Comparison of ENCODE assay signal across 16 cellular contexts in the genomic region with DNA sequence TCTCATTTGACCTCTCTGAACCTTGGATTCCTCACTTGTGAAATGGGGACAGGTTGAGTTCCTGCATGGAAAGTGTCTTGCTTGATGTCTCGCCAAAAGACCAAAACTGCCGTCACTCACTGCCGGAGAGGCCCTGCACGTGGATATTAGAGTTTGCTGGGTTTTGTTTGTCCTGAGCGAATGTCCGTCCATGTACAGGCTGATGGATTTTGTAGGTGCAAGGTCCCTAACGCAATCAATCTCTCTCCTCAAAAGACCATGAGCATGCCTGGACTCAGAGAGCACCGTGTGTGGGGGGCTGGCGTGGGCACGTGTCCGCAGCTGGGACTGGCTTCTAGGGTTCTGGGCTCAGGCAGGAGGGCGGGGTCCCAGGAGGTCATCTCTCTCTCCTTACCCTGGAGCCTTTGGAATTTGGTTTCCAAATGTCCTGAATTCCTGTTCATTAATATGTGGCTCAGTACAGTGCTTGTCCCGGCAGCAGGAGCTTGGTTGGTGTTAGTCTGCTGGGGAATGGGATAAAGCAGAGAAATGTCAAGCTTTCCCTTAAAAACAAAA.
DNase-seq lines count a peak whose midpoint lies in the region; FAIRE-seq and TF ChIP-seq lines count a peak whose summit lies in the region.
"Had no signal": no experiment of that assay in that cellular context is flagged by ENCODE, and none has a peak within 500 bp of the region (broad histone marks: within the 10 kb centered on the region; RNA-seq: fewer than 3 reads in every experiment).

No MANE protein-coding gene starts in this region.

- H3K9me3 ChIP-seq in left ventricle myocardium inferior (replicated peaks), result no peaks in the 10 kb centered on the region
- H3K9me3 ChIP-seq in right atrium auricular region, result no peaks in the 10 kb centered on the region
- no peaks in the 10 kb centered on the region for H3K9me3 ChIP-seq in sigmoid colon
- H3K9me3 ChIP-seq in HAP-1, result no peaks in the 10 kb centered on the region

- H3K27ac ChIP-seq in left ventricle myocardium inferior (replicated peaks), result peak overlapping the region; percentile 93
- H3K27ac ChIP-seq in right atrium auricular region, result peak overlapping the region in 1 of 2 donors; percentile 83
- H3K27ac ChIP-seq in sigmoid colon, result peak overlapping the region in 3 of 4 donors; percentile 79 to 87 (median 85)
- H3K27ac ChIP-seq: brain microvascular endothelial cell had no signal

- H3K4me3 ChIP-seq in left ventricle myocardium inferior (no peak overlapping the region), right atrium auricular region (no peak overlapping the region), sigmoid colon (no peak overlapping the region), HAP-1 (no peak overlapping the region)

- H3K4me1 ChIP-seq in left ventricle myocardium inferior, result peaks cover 71% of the 10 kb centered on the region
- peaks cover 0 to 68% of the 10 kb centered on the region in 2 donors for H3K4me1 ChIP-seq in right atrium auricular region
- H3K4me1 ChIP-seq in sigmoid colon, result peaks cover 0 to 32% (median 22%) of the 10 kb centered on the region in 4 donors
- peaks cover 15% of the 10 kb centered on the region for H3K4me1 ChIP-seq in HAP-1

- no peaks in the 10 kb centered on the region for H3K27me3 ChIP-seq in left ventricle myocardium inferior (ENCODE audit: low read depth)
- no peaks in the 10 kb centered on the region for H3K27me3 ChIP-seq in right atrium auricular region
- no peaks in the 10 kb centered on the region for H3K27me3 ChIP-seq in sigmoid colon
- H3K27me3 ChIP-seq in HAP-1 (ENCODE audit: low read depth), result no peaks in the 10 kb centered on the region
- H3K27me3 ChIP-seq: brain microvascular endothelial cell had no signal

- no peak for FAIRE-seq in D721Med (lab: Jason Lieb, UNC)
- FAIRE-seq: keratinocyte, small intestine, urothelium cell line had no signal

- 87 to 91% methylated on average over 13 of the region's 13 CpGs for WGBS in sigmoid colon, 2 donors

- no peak for TF ChIP-seq POLR2A in sigmoid colon (IDR thresholded peaks at IDR 0.05)

- TF ChIP-seq CTCF in left ventricle myocardium inferior (IDR thresholded peaks at IDR 0.05; ENCODE audit: borderline replicate concordance) (no peak), right atrium auricular region (IDR thresholded peaks at IDR 0.05) (no peak), sigmoid colon (IDR thresholded peaks at IDR 0.05) (no peak), D721Med (IDR thresholded peaks at IDR 0.05; ENCODE audit: insufficient read depth, missing control alignments) (no peak)

- intact Hi-C loops in left ventricle myocardium inferior (cut with micrococcal nuclease) (no loop called here), sigmoid colon (cut with DNase I) (loop anchor here (5.0 kb wide), 3 partner anchors 158 to 288 kb away; no protein-coding TSS in a partner anchor)

- in situ Hi-C loops in HAP-1 (cut with MboI; ENCODE audit: low sequenced_read_pairs), result no loop called here

- TF ChIP-seq EP300 in sigmoid colon (IDR thresholded peaks at IDR 0.05), result no peak

- H3K36me3 ChIP-seq in left ventricle myocardium inferior, result no peaks in the 10 kb centered on the region
- no peaks in the 10 kb centered on the region for H3K36me3 ChIP-seq in right atrium auricular region
- no peaks in the 10 kb centered on the region for H3K36me3 ChIP-seq in sigmoid colon
- no peaks in the 10 kb centered on the region for H3K36me3 ChIP-seq in HAP-1 (replicated peaks)
- H3K36me3 ChIP-seq: brain microvascular endothelial cell had no signal

- DNase-seq in left ventricle myocardium inferior (no peak), right atrium auricular region (ENCODE audit: low spot score) (no peak), islet precursor cell (peak; percentile 12), sigmoid colon (peak; percentile 62), D721Med (ENCODE audit: insufficient read length, low spot score) (no peak), HAP-1 (ENCODE audit: low spot score in 2 of 2) (no peak), A172 (ENCODE audit: low spot score) (no peak), DMS53 treated with DMSO at 0.1 percent for 48 hours (lab: John Stamatoyannopoulos, UW; ENCODE audit: unreplicated experiment) (no peak)
- DNase-seq: activated CD4-positive, alpha-beta T cell treated with anti-CD3 and anti-CD28 coated beads, Interleukin-2, amount 10 ng/mL, durations not matched to agents 24 days and 14 days; brain microvascular endothelial cell; NCI-H1105; NCI-H2171; NCI-H82; small intestine had no signal

Comparison
In these comparisons a context has a peak if more than half of its experiments do, and no peak if none do; other contexts are left out.
1. DNase-seq: peak in islet precursor cell (single experiment) and sigmoid colon (single experiment); none in left ventricle myocardium inferior (single experiment), right atrium auricular region (single experiment), D721Med (single experiment), HAP-1 (0 of 2), A172 (single experiment) and DMS53 treated with DMSO at 0.1 percent for 48 hours (single experiment).